ENCODE assay signal across 1 cellular context in genomic region chr14:35404246-35404495, GRCh38.
TF ChIP-seq lines count a peak whose summit lies in the region.

No MANE protein-coding gene starts in this region.

TF ChIP-seq in SK-N-SH treated with all-trans-retinoic acid at 6 μM for 48 hours, 23 proteins besides CTCF, POLR2A, EP300 and RAD21 (continued from another document):
- no peak for TF ChIP-seq PATZ1 (CRISPR knock-in tag; IDR thresholded peaks at IDR 0.05; ENCODE audit: borderline replicate concordance)
